Comparison of ENCODE assay signal across 8 cellular contexts in the genomic region with DNA sequence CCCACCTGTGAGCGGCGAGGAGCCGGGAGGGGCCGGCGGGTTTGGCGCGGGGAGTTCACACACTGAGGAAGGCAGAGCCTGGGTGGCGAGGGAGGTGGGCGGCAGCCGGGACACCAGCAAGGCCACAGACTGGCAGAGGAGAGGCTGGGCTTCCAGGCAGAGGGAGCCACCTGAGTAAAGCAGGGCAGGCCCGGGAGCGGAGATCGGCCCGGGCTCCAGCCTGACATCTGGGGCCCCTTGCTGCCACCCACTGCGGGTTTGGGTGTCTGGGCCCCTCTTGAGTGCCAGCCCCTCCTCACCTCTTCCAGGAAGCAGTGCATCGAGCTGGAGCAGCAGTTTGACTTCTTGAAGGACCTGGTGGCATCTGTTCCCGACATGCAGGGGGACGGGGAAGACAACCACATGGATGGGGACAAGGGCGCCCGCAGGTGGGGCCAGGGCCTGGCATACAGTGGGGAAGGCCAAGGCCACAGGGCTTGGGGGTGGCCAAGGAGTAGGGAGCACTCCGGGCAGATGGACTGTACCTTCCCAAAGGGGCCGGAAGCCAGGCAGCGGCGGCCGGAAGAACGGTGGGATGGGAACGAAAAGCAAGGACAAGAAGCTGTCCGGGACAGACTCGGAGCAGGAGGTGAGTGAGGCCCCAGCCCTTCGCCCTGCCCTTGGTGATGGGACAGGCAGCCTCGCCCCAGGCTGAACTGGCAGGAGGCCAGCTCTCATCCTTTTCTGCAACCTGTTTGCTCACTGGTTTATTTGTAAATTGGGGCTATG. TPM values are rescaled to one million over a fixed set of nuclear protein-coding genes. Genes with fewer than 3 reads are reported as not detected.
A peak's percentile ranks its signal among the peaks of the same experiment; 100 is the strongest.
DNase-seq lines count a peak whose midpoint lies in the region; ATAC-seq and TF ChIP-seq lines count a peak whose summit lies in the region.

No MANE protein-coding gene starts in this region.

- no peak for DNase-seq in AG10803 (ENCODE audit: low read depth)
- no peak for DNase-seq in HFF-Myc (ENCODE audit: extremely low read depth, low read depth)
- no peak for DNase-seq in activated naive CD4-positive, alpha-beta T cell treated with anti-CD3 and anti-CD28 coated beads, Interleukin-2, amount 50 U/mL, for 72 hours (ENCODE audit: low spot score in 2 of 2)
- DNase-seq in kidney epithelial cell (ENCODE audit: low read depth), result no peak
- DNase-seq in H4 (ENCODE audit: low spot score), result no peak
- DNase-seq in NCI-H1105 treated with DMSO at 0.1 percent for 48 hours (lab: John Stamatoyannopoulos, UW), result no peak

- peaks cover 0 to 11% of the 10 kb centered on the region in 2 donors for H3K36me3 Mint-ChIP-seq in activated naive CD4-positive, alpha-beta T cell treated with anti-CD3 and anti-CD28 coated beads, Interleukin-2, amount 50 U/mL, for 72 hours

- H3K9me3 ChIP-seq in subcutaneous abdominal adipose tissue (ENCODE audit: control insufficient read depth in 5 of 5, low read length in 5 of 5), result no peaks in the 10 kb centered on the region

- H3K27ac Mint-ChIP-seq in activated naive CD4-positive, alpha-beta T cell treated with anti-CD3 and anti-CD28 coated beads, Interleukin-2, amount 50 U/mL, for 72 hours, result peak overlapping the region; percentile 74 to 88

- peaks cover 22 to 50% (median 47%) of the 10 kb centered on the region in 5 donors for H3K4me1 ChIP-seq in subcutaneous abdominal adipose tissue (ENCODE audit: control insufficient read depth in 5 of 5, insufficient read depth in 5 of 5, low read length in 5 of 5)

- H3K9me3 Mint-ChIP-seq in activated naive CD4-positive, alpha-beta T cell treated with anti-CD3 and anti-CD28 coated beads, Interleukin-2, amount 50 U/mL, for 72 hours, result no peaks in the 10 kb centered on the region

- no peak for ATAC-seq in activated naive CD4-positive, alpha-beta T cell treated with anti-CD3 and anti-CD28 coated beads, Interleukin-2, amount 50 U/mL, for 72 hours
- ATAC-seq in GM21423 (IDR thresholded peaks at IDR 0.05; ENCODE audit: unreplicated experiment), result no peak

- H3K27ac ChIP-seq in subcutaneous abdominal adipose tissue (ENCODE audit: low read depth, low read length), result peak overlapping the region; percentile 74

- H3K4me3 ChIP-seq in AG10803 (ENCODE audit: low read length), result peak overlapping the region; percentile 78
- peak overlapping the region; percentile 78 for H3K4me3 ChIP-seq in HFF-Myc (replicated peaks; ENCODE audit: low read depth, low read length)
- peak overlapping the region; percentile 88 for H3K4me3 ChIP-seq in kidney epithelial cell (ENCODE audit: low read depth, low read length)
- peak overlapping the region in 4 of 5 donors; percentile 71 to 79 (median 76) for H3K4me3 ChIP-seq in subcutaneous abdominal adipose tissue (ENCODE audit: low read depth in 1 of 5, low read length in 5 of 5)

- H3K27me3 ChIP-seq in kidney epithelial cell (ENCODE audit: control insufficient read depth, insufficient read depth, low read length) (no peaks in the 10 kb centered on the region), subcutaneous abdominal adipose tissue (ENCODE audit: control insufficient read depth in 5 of 5, insufficient read depth in 4 of 5, low read length in 5 of 5) (no peaks in the 10 kb centered on the region)

- peak overlapping the region; percentile 48 to 84 (median 75) for H3K9ac ChIP-seq in subcutaneous abdominal adipose tissue (ENCODE audit: low read length in 5 of 5)

- TF ChIP-seq CTCF in AG10803 (conservative IDR thresholded peaks at IDR 0.05; ENCODE audit: low read length), result no peak
- no peak for TF ChIP-seq CTCF in HFF-Myc (IDR thresholded peaks at IDR 0.05; ENCODE audit: low read depth, low read length, missing control alignments)
- TF ChIP-seq CTCF in kidney epithelial cell (IDR thresholded peaks at IDR 0.05; ENCODE audit: insufficient read depth, low read length, poor library complexity, severe bottlenecking), result no peak

- H3K36me3 ChIP-seq in kidney epithelial cell (ENCODE audit: control insufficient read depth, insufficient read depth, low read length) (no peaks in the 10 kb centered on the region), subcutaneous abdominal adipose tissue (ENCODE audit: control insufficient read depth in 5 of 5, insufficient read depth in 5 of 5, low read length in 5 of 5) (peaks cover 0 to 25% (median 19%) of the 10 kb centered on the region in 5 donors)

RNA-seq across cellular contexts. Expression of a gene that starts 1.0 kb away (rescaled TPM):
- total RNA-seq in activated naive CD4-positive, alpha-beta T cell treated with anti-CD3 and anti-CD28 coated beads, Interleukin-2, amount 50 U/mL, for 72 hours, result 100 to 1,000 TPM; 110 to 167 TPM
- total RNA-seq in kidney epithelial cell, result 106 and 141 TPM in 2 replicates
- total RNA-seq in H4 (2014; rRNA removed; shearing (Covaris generic)), result 181 and 235 TPM in 2 replicates

RNA-seq across cellular contexts. Expression of a gene that starts 1.4 kb away (rescaled TPM):
- total RNA-seq in activated naive CD4-positive, alpha-beta T cell treated with anti-CD3 and anti-CD28 coated beads, Interleukin-2, amount 50 U/mL, for 72 hours, result 10 to 100 TPM; 17.6 to 28.6 TPM
- total RNA-seq in kidney epithelial cell, result 19.7 and 19.9 TPM in 2 replicates
- 13.4 and 14.3 TPM in 2 replicates for total RNA-seq in H4 (2014; rRNA removed; shearing (Covaris generic))

RNA-seq across cellular contexts. Expression of a gene that starts 20.0 kb away (rescaled TPM):
- total RNA-seq in activated naive CD4-positive, alpha-beta T cell treated with anti-CD3 and anti-CD28 coated beads, Interleukin-2, amount 50 U/mL, for 72 hours, result 1 to 10 TPM; 7.4 to 9.5 TPM
- 44.2 and 46.5 TPM in 2 replicates for total RNA-seq in kidney epithelial cell
- 12.9 and 18.0 TPM in 2 replicates for total RNA-seq in H4 (2014; rRNA removed; shearing (Covaris generic))

RNA-seq across cellular contexts. Expression of a gene that starts 25.1 kb away (rescaled TPM):
- not detected for total RNA-seq in activated naive CD4-positive, alpha-beta T cell treated with anti-CD3 and anti-CD28 coated beads, Interleukin-2, amount 50 U/mL, for 72 hours
- not detected in 2 replicates for total RNA-seq in kidney epithelial cell
- total RNA-seq in H4 (2014; rRNA removed; shearing (Covaris generic)), result not detected in 2 replicates

RNA-seq across cellular contexts. Expression of a gene that starts 29.7 kb away (rescaled TPM):
- 10 to 100 TPM; 29.4 to 37.2 TPM for total RNA-seq in activated naive CD4-positive, alpha-beta T cell treated with anti-CD3 and anti-CD28 coated beads, Interleukin-2, amount 50 U/mL, for 72 hours
- 48.9 and 58.9 TPM in 2 replicates for total RNA-seq in kidney epithelial cell
- 35.8 and 44.2 TPM in 2 replicates for total RNA-seq in H4 (2014; rRNA removed; shearing (Covaris generic))
